17 cellular contexts compared by ENCODE assay signal in genomic region chr18:76505611-76506010, GRCh38.
"Had no signal": no experiment of that assay in that cellular context is flagged by ENCODE, and none has a peak within 500 bp of the region (broad histone marks: within the 10 kb centered on the region; RNA-seq: fewer than 3 reads in every experiment).

No MANE protein-coding gene starts in this region.

- H3K36me3 Mint-ChIP-seq: activated naive CD8-positive, alpha-beta T cell; mesothelial cell of epicardium; natural killer cell treated with Interleukin-12 subunit alpha and Interleukin-12 subunit beta and Interleukin-15 and Interleukin-18, amount 100 ng/mL, for 72 hours; stimulated activated memory B cell treated with anti-CD40 and anti-IgM and Interleukin-4, amounts not matched to agents 10 μg/mL and 1 μg/mL and 100 μg/mL, for 72 hours had no signal

- DNase-seq: activated CD4-positive, alpha-beta T cell treated with anti-CD3 and anti-CD28 coated beads for 1 hour; activated CD8-positive, alpha-beta memory T cell treated with anti-CD3 and anti-CD28 coated beads for 24 hours; activated gamma-delta T cell; body of pancreas; caudate nucleus; gastrocnemius medialis; head of caudate nucleus; left lung; stimulated activated CD4-positive, alpha-beta T cell treated with anti-CD3 and anti-CD28 coated beads, Interleukin-4, amount 100 ng/mL, for 4 hours; testis; upper lobe of left lung; WERI-Rb-1 had no signal

- H3K9me3 Mint-ChIP-seq: mesothelial cell of epicardium; natural killer cell treated with Interleukin-12 subunit alpha and Interleukin-12 subunit beta and Interleukin-15 and Interleukin-18, amount 100 ng/mL, for 72 hours; stimulated activated memory B cell treated with anti-CD40 and anti-IgM and Interleukin-4, amounts not matched to agents 10 μg/mL and 1 μg/mL and 100 μg/mL, for 72 hours had no signal

- H3K4me3 Mint-ChIP-seq: activated naive CD8-positive, alpha-beta T cell; mesothelial cell of epicardium; natural killer cell treated with Interleukin-12 subunit alpha and Interleukin-12 subunit beta and Interleukin-15 and Interleukin-18, amount 100 ng/mL, for 72 hours; stimulated activated memory B cell treated with anti-CD40 and anti-IgM and Interleukin-4, amounts not matched to agents 10 μg/mL and 1 μg/mL and 100 μg/mL, for 72 hours had no signal

- H3K4me1 Mint-ChIP-seq: stimulated activated memory B cell treated with anti-CD40 and anti-IgM and Interleukin-4, amounts not matched to agents 10 μg/mL and 1 μg/mL and 100 μg/mL, for 72 hours had no signal

- H3K27ac Mint-ChIP-seq: activated naive CD8-positive, alpha-beta T cell; mesothelial cell of epicardium; stimulated activated memory B cell treated with anti-CD40 and anti-IgM and Interleukin-4, amounts not matched to agents 10 μg/mL and 1 μg/mL and 100 μg/mL, for 72 hours had no signal

- ATAC-seq: body of pancreas; gastrocnemius medialis; left lung; natural killer cell treated with Interleukin-12 subunit alpha and Interleukin-12 subunit beta and Interleukin-15 and Interleukin-18, amount 100 ng/mL, for 72 hours; sciatic nerve; stimulated activated memory B cell treated with anti-CD40 and anti-IgM and Interleukin-4, amounts not matched to agents 10 μg/mL and 1 μg/mL and 100 μg/mL, for 72 hours had no signal

- H3K27me3 Mint-ChIP-seq: activated naive CD8-positive, alpha-beta T cell had no signal

- H3K4me3 ChIP-seq: body of pancreas, gastrocnemius medialis, left lung, testis, upper lobe of left lung had no signal
